Comparison of ENCODE assay signal across 9 cellular contexts in the genomic region with DNA sequence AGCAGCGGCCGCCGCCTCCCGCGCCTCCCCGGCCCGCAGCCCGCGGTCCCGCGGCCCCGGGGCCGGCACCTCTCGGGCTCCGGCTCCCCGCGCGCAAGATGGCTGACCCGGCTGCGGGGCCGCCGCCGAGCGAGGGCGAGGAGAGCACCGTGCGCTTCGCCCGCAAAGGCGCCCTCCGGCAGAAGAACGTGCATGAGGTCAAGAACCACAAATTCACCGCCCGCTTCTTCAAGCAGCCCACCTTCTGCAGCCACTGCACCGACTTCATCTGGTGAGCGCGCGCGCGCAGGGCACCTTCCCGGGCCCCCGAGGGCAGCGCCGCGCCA. TPM values are rescaled to one million over a fixed set of nuclear protein-coding genes. Genes with fewer than 3 reads are reported as not detected.
DNase-seq lines count a peak whose midpoint lies in the region; ATAC-seq, FAIRE-seq and TF ChIP-seq lines count a peak whose summit lies in the region.
"Had no signal": no experiment of that assay in that cellular context is flagged by ENCODE, and none has a peak within 500 bp of the region (broad histone marks: within the 10 kb centered on the region; RNA-seq: fewer than 3 reads in every experiment).

No MANE protein-coding gene starts in this region.

- BruUV-seq in K562 (replicated peaks; lab: Mats Ljungman, UMichigan), result no TSS peak

- intact Hi-C loops in K562 (cut with micrococcal nuclease), result loop anchor here (2.0 to 5.0 kb wide), 2 partner anchors 33 to 66 kb away; no protein-coding TSS in a partner anchor

- peaks cover 31% of the 10 kb centered on the region; the same call in 1 of the 2 replicates for H4K20me1 ChIP-seq in K562 (replicated peaks; ENCODE audit: control insufficient read depth, insufficient read depth, low read length)

- peak overlapping the region; percentile 87 for H3K4me3 ChIP-seq in K562

- peaks cover 34 to 54% of the 10 kb centered on the region in 2 experiments for H3K4me1 ChIP-seq in K562 (replicated peaks in 1 of 2; ENCODE audit: control insufficient read depth in 2 of 2, insufficient read depth in 2 of 2, low read length in 2 of 2)

- no peak for TF ChIP-seq POLR2A in K562 (conservative IDR thresholded peaks at IDR 0.05)

- in situ Hi-C loops in K562 (cut with MboI), result no loop called here

- peak overlapping the region; percentile 97; the same call in 1 of the 2 replicates for H3K4me2 ChIP-seq in K562 (ENCODE audit: insufficient read depth, low read length)

- DNase-seq in K562 (ENCODE audit: extremely low read depth in 1 of 4, low spot score in 3 of 4) (peak in 1 of 4 experiments; percentile 34), retina (peak; percentile 67), AML-193 (lab: John Stamatoyannopoulos, UW) (no peak), NK-92 (lab: John Stamatoyannopoulos, UW; ENCODE audit: unreplicated experiment) (no peak), Ammon's horn (ENCODE audit: low spot score) (no peak)
- DNase-seq: NCI-H1048 had no signal

- H2AFZ ChIP-seq in K562 (ENCODE audit: low read depth, low read length), result peak overlapping the region; percentile 54; the same call in 1 of the 2 replicates

- peak overlapping the region; percentile 69 to 91 for H3K9ac ChIP-seq in K562 (ENCODE audit: insufficient read depth in 1 of 2, low read depth in 2 of 2, low read length in 2 of 2)

- WGBS in K562 (ENCODE audit: insufficient coverage, low coverage, missing lambda C conversion rate), result under 1% methylated on average over 40 of the region's 45 CpGs

- no peak for FAIRE-seq in K562 (lab: Jason Lieb, UNC)

- peaks cover 55% of the 10 kb centered on the region for H3K79me2 ChIP-seq in K562 (ENCODE audit: control insufficient read depth, insufficient read depth, low read length)

- H3K27me3 ChIP-seq in K562 (ENCODE audit: control insufficient read depth in 2 of 2, insufficient read depth in 2 of 2, low read length in 2 of 2), result no peaks in the 10 kb centered on the region

- no peak for TF ChIP-seq EP300 in K562 (IDR thresholded peaks at IDR 0.05; ENCODE audit: low read length)

- no peak for TF ChIP-seq RAD21 in K562 (CRISPR knock-in tag; conservative IDR thresholded peaks at IDR 0.05 in 1 of 2, IDR thresholded peaks at IDR 0.05 in 1 of 2)

- CTCF ChIA-PET in K562 (lab: Yijun Ruan, JAX; ENCODE audit: low intra/inter-chr PET ratio), result interaction anchor here (0.9 to 2.3 kb wide), 2 partner anchors 100 to 174 kb away, joined by 3 to 9 read pairs; no protein-coding TSS in a partner anchor

- peak overlapping the region; percentile 64 for H3K27ac ChIP-seq in K562 (ENCODE audit: extremely low read depth, low read depth, low read length)

- POLR2A ChIA-PET in K562 (lab: Yijun Ruan, JAX), result interaction anchor here (0.6 to 1.0 kb wide), 3 partner anchors 15 to 174 kb away, joined by 3 to 5 read pairs (median 4); no protein-coding TSS in a partner anchor

- ATAC-seq in GM18909 (IDR thresholded peaks at IDR 0.05; ENCODE audit: poor library complexity, unreplicated experiment), result peak; percentile 27
- peak; percentile 11 for ATAC-seq in HG03064 (IDR thresholded peaks at IDR 0.05; ENCODE audit: low read depth, unreplicated experiment)
- ATAC-seq in K562, result peak; percentile 39
- no peak for ATAC-seq in HG03565 (IDR thresholded peaks at IDR 0.05; ENCODE audit: unreplicated experiment)

- peaks cover 36% of the 10 kb centered on the region; the same call in 2 of the 3 replicates for H3K36me3 ChIP-seq in K562 (ENCODE audit: control insufficient read depth, insufficient read depth, low read length)

- no peak for TF ChIP-seq CTCF in K562 (IDR thresholded peaks at IDR 0.05 in 2 of 3, conservative IDR thresholded peaks at IDR 0.05 in 1 of 3; ENCODE audit: insufficient read depth in 2 of 3, low read depth in 1 of 3, low read length in 3 of 3)

- H3K9me1 ChIP-seq in K562 (ENCODE audit: control insufficient read depth, insufficient read depth, low read length), result peaks cover 12% of the 10 kb centered on the region

- H3K9me3 ChIP-seq in K562 (replicated peaks; ENCODE audit: control insufficient read depth, insufficient read depth, low read depth, low read length), result no peaks in the 10 kb centered on the region

TF ChIP-seq in K562, 482 proteins besides CTCF, POLR2A, EP300 and RAD21 (continues in another document):
- peak; percentile 54 to 90 (median 79) for TF ChIP-seq YY1 (IDR thresholded peaks at IDR 0.05; ENCODE audit: borderline replicate concordance in 1 of 3, control insufficient read depth in 1 of 3, extremely low read depth in 1 of 3, insufficient read depth in 3 of 3, insufficient read length in 1 of 3, insufficient replicate concordance in 2 of 3, low read depth in 1 of 3, low read length in 2 of 3)
- TF ChIP-seq, protein P1, sequence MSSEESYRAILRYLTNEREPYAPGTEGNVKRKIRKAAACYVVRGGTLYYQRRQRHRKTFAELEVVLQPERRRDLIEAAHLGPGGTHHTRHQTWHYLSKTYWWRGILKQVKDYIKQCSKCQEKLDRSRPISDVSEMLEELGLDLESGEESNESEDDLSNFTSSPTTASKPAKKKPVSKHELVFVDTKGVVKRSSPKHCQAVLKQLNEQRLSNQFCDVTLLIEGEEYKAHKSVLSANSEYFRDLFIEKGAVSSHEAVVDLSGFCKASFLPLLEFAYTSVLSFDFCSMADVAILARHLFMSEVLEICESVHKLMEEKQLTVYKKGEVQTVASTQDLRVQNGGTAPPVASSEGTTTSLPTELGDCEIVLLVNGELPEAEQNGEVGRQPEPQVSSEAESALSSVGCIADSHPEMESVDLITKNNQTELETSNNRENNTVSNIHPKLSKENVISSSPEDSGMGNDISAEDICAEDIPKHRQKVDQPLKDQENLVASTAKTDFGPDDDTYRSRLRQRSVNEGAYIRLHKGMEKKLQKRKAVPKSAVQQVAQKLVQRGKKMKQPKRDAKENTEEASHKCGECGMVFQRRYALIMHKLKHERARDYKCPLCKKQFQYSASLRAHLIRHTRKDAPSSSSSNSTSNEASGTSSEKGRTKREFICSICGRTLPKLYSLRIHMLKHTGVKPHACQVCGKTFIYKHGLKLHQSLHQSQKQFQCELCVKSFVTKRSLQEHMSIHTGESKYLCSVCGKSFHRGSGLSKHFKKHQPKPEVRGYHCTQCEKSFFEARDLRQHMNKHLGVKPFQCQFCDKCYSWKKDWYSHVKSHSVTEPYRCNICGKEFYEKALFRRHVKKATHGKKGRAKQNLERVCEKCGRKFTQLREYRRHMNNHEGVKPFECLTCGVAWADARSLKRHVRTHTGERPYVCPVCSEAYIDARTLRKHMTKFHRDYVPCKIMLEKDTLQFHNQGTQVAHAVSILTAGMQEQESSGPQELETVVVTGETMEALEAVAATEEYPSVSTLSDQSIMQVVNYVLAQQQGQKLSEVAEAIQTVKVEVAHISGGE (CRISPR knock-in tag; IDR thresholded peaks at IDR 0.05), result 0 out of 6 replicates have a peak, but pooled peaks of 1 of the 3 experiments have one; percentile 36
- no peak for TF ChIP-seq FOXO4 (CRISPR knock-in tag; IDR thresholded peaks at IDR 0.05)
- TF ChIP-seq, protein P2, sequence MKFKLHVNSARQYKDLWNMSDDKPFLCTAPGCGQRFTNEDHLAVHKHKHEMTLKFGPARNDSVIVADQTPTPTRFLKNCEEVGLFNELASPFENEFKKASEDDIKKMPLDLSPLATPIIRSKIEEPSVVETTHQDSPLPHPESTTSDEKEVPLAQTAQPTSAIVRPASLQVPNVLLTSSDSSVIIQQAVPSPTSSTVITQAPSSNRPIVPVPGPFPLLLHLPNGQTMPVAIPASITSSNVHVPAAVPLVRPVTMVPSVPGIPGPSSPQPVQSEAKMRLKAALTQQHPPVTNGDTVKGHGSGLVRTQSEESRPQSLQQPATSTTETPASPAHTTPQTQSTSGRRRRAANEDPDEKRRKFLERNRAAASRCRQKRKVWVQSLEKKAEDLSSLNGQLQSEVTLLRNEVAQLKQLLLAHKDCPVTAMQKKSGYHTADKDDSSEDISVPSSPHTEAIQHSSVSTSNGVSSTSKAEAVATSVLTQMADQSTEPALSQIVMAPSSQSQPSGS (CRISPR knock-in tag; IDR thresholded peaks at IDR 0.05), result no peak
- TF ChIP-seq JUND (IDR thresholded peaks at IDR 0.05; ENCODE audit: borderline replicate concordance, low read depth, low read length), result no peak
- TF ChIP-seq JUND (tag; IDR thresholded peaks at IDR 0.05; ENCODE audit: borderline replicate concordance, low read depth, low read length), result no peak
- peak; percentile 65 for TF ChIP-seq KDM5B (IDR thresholded peaks at IDR 0.05; ENCODE audit: insufficient replicate concordance, low read depth, low read length)
- TF ChIP-seq FIP1L1 (IDR thresholded peaks at IDR 0.05; ENCODE audit: low read depth, low read length, poor library complexity, severe bottlenecking), result peak; percentile 35
- TF ChIP-seq NONO (IDR thresholded peaks at IDR 0.05; ENCODE audit: low read depth in 2 of 2, low read length in 1 of 2), result 0 out of 4 replicates have a peak, but pooled peaks of 1 of the 2 experiments have one; percentile 49

RNA-seq across cellular contexts. Expression of gene PRKCB, which starts 0.3 kb away (rescaled TPM):
- total RNA-seq in K562 (2011; cell fraction: chromatin; rRNA removed; ENCODE audit: low replicate concordance), result 589 and 727 TPM in 2 replicates
- total RNA-seq in K562 (2011; cell fraction: nucleolus; rRNA removed), result 260 and 276 TPM in 2 replicates
- 490 and 887 TPM in 2 replicates for total RNA-seq in K562 (2011; cell fraction: nucleoplasm; rRNA removed)
- total RNA-seq in K562 (2014; rRNA removed), result 111 and 151 TPM in 2 replicates
- total RNA-seq in K562 (2014; rRNA removed; fragmentation: Illumina TruSeq; extraction: Trizol), result 184 and 197 TPM in 2 replicates
- 140 and 148 TPM in 2 replicates for total RNA-seq in K562 (2015; rRNA removed; fragmentation: Illumina TruSeq; extraction: Trizol)
- 199 and 214 TPM in 2 replicates for total RNA-seq in K562 (2021)
- 157 and 276 TPM in 2 replicates for polyA plus RNA-seq in K562 (2011; rRNA removed)
- 122 and 401 TPM in 2 replicates for polyA plus RNA-seq in K562 (2011; cell fraction: cytosol; rRNA removed)
- polyA plus RNA-seq in K562 (2011; cell fraction: nucleus; rRNA removed), result 204 and 318 TPM in 2 replicates
- 162 and 213 TPM in 2 replicates for polyA plus RNA-seq in K562 (2012)
- polyA plus RNA-seq in K562 (2014; fragmentation: Illumina TruSeq; extraction: Trizol), result 161 and 185 TPM in 2 replicates
- polyA plus RNA-seq in K562 (2014; fragmentation: Nextera tagmentation; extraction: Ambion mirVana), result 10 to 100 TPM; 49.9 to 64.3 TPM
- 102 and 116 TPM in 2 replicates for polyA plus RNA-seq in K562 (2014; rRNA removed)
- polyA minus RNA-seq in K562 (2011; rRNA and poly(A)+ RNA removed), result 397 and 705 TPM in 2 replicates
- polyA minus RNA-seq in K562 (2011; cell fraction: cytosol; rRNA and poly(A)+ RNA removed), result 224 and 329 TPM in 2 replicates
- polyA minus RNA-seq in K562 (2011; cell fraction: nucleus; rRNA and poly(A)+ RNA removed), result 155 and 218 TPM in 2 replicates
